26 cellular contexts compared by ENCODE assay signal in genomic region chr11:18498039-18498438, GRCh38. TPM values are rescaled to one million over a fixed set of nuclear protein-coding genes. Genes with fewer than 3 reads are reported as not detected.
"Had no signal": no experiment of that assay in that cellular context is flagged by ENCODE, and none has a peak within 500 bp of the region (broad histone marks: within the 10 kb centered on the region; RNA-seq: fewer than 3 reads in every experiment).

No MANE protein-coding gene starts in this region.

- H3K4me3 Mint-ChIP-seq: stimulated activated naive B cell treated with anti-CD40 and anti-IgM and Interleukin-4, amounts not matched to agents 10 μg/mL and 1 μg/mL and 100 μg/mL, for 72 hours had no signal

- H3K27ac Mint-ChIP-seq: stimulated activated naive B cell treated with anti-CD40 and anti-IgM and Interleukin-4, amounts not matched to agents 10 μg/mL and 1 μg/mL and 100 μg/mL, for 72 hours had no signal

- H3K27me3 Mint-ChIP-seq: stimulated activated naive B cell treated with anti-CD40 and anti-IgM and Interleukin-4, amounts not matched to agents 10 μg/mL and 1 μg/mL and 100 μg/mL, for 72 hours had no signal

- DNase-seq: cortex of kidney; dorsolateral prefrontal cortex; effector CD8-positive, alpha-beta T cell; heart right ventricle; hypothalamus; islet precursor cell; left ventricle myocardium inferior; lower lobe of right lung; mesenchymal stem cell; midbrain; posterior cingulate gyrus; stimulated activated CD4-positive, alpha-beta T cell treated with anti-CD3 and anti-CD28 coated beads, Interleukin-2, amount 100 ng/mL, for 24 hours; stimulated activated CD4-positive, alpha-beta T cell treated with anti-CD3 and anti-CD28 coated beads, Interleukin-4, amount 100 ng/mL, for 4 hours; stimulated activated naive B cell treated with anti-CD40 and anti-IgM and Interleukin-4, amounts not matched to agents 10 μg/mL and 1 μg/mL and 100 μg/mL, for 72 hours; stomach; substantia nigra; transverse colon had no signal

- ATAC-seq: esophagus mucosa; heart right ventricle; lower lobe of right lung; sciatic nerve; stimulated activated naive B cell treated with anti-CD40 and anti-IgM and Interleukin-4, amounts not matched to agents 10 μg/mL and 1 μg/mL and 100 μg/mL, for 72 hours had no signal

- H3K9me3 Mint-ChIP-seq: stimulated activated naive B cell treated with anti-CD40 and anti-IgM and Interleukin-4, amounts not matched to agents 10 μg/mL and 1 μg/mL and 100 μg/mL, for 72 hours had no signal

RNA-seq across cellular contexts. Expression of gene LDHAL6A, which starts 42.4 kb away (rescaled TPM):
- total RNA-seq: esophagus mucosa, fibroblast of lung, glomerular endothelial cell, heart right ventricle, left ventricle myocardium inferior, lower lobe of right lung, osteocyte, pulmonary artery endothelial cell, sciatic nerve, skeletal muscle tissue, stomach, thoracic aorta, transverse colon, ureter had no signal
